23 cellular contexts compared by ENCODE assay signal in genomic region chr11:117932987-117933386, GRCh38. TPM values are rescaled to one million over a fixed set of nuclear protein-coding genes. Genes with fewer than 3 reads are reported as not detected.
DNase-seq lines count a peak whose midpoint lies in the region; ATAC-seq and TF ChIP-seq lines count a peak whose summit lies in the region.
"Had no signal": no experiment of that assay in that cellular context is flagged by ENCODE, and none has a peak within 500 bp of the region (broad histone marks: within the 10 kb centered on the region; RNA-seq: fewer than 3 reads in every experiment).

No MANE protein-coding gene starts in this region.

- no peaks in the 10 kb centered on the region for H3K36me3 ChIP-seq in mesendoderm (ENCODE audit: control insufficient read depth, insufficient read depth, low read length)
- H3K36me3 ChIP-seq: BE2C, breast epithelium, upper lobe of right lung had no signal

- H3K23ac ChIP-seq in mesendoderm (ENCODE audit: low read length) = no peak overlapping the region

- no peak overlapping the region for H3K27ac ChIP-seq in mesendoderm (ENCODE audit: low read depth, low read length)
- H3K27ac ChIP-seq: A549, breast epithelium, upper lobe of right lung, VCaP had no signal

- no peak overlapping the region for H3K4me3 ChIP-seq in mesendoderm (ENCODE audit: low read length)
- H3K4me3 ChIP-seq: A549, breast epithelium, upper lobe of right lung had no signal

- no peak overlapping the region for H2BK5ac ChIP-seq in mesendoderm (ENCODE audit: low read length)

- CTCF ChIA-PET in activated naive CD4-positive, alpha-beta T cell treated with anti-CD3 and anti-CD28 coated beads, Interleukin-2, amount 10 ng/mL, durations not matched to agents 7 days and 5 days (lab: Charles Lee) = interaction anchor here (2.1 to 5.8 kb wide), 3 partner anchors 14 to 125 kb away, joined by 10 to 38 read pairs (median 17); no protein-coding TSS in a partner anchor
- CTCF ChIA-PET in activated CD8-positive, alpha-beta T cell treated with anti-CD3 and anti-CD28 coated beads, Interleukin-2, amount 10 ng/mL, durations not matched to agents 7 days and 5 days (lab: Charles Lee) = interaction anchor here (1.0 to 11.6 kb wide), 5 partner anchors 9 to 124 kb away, joined by 3 to 172 read pairs (median 26); no protein-coding TSS in a partner anchor

- no peak overlapping the region for H3K18ac ChIP-seq in mesendoderm (ENCODE audit: low read length)

- peaks cover 52% of the 10 kb centered on the region for H3K4me1 Mint-ChIP-seq in activated naive CD4-positive, alpha-beta T cell treated with anti-CD3 and anti-CD28 coated beads, Interleukin-2, amount 10 ng/mL, durations not matched to agents 7 days and 5 days
- H3K4me1 Mint-ChIP-seq in activated CD8-positive, alpha-beta T cell treated with anti-CD3 and anti-CD28 coated beads, Interleukin-2, amount 10 ng/mL, durations not matched to agents 7 days and 5 days (ENCODE audit: low read depth) = peaks cover 85% of the 10 kb centered on the region
- peaks cover 28% of the 10 kb centered on the region for H3K4me1 Mint-ChIP-seq in type B pancreatic cell (ENCODE audit: unreplicated experiment)
- peaks cover 15% of the 10 kb centered on the region for H3K4me1 Mint-ChIP-seq in chondrocyte (ENCODE audit: low read depth)

- peak overlapping the region; percentile 10 for H3K56ac ChIP-seq in mesendoderm (ENCODE audit: low read length)

- H3K4me3 Mint-ChIP-seq in activated naive CD4-positive, alpha-beta T cell treated with anti-CD3 and anti-CD28 coated beads, Interleukin-2, amount 10 ng/mL, durations not matched to agents 7 days and 5 days = no peak overlapping the region
- H3K4me3 Mint-ChIP-seq in activated CD8-positive, alpha-beta T cell treated with anti-CD3 and anti-CD28 coated beads, Interleukin-2, amount 10 ng/mL, durations not matched to agents 7 days and 5 days = no peak overlapping the region
- H3K4me3 Mint-ChIP-seq in type B pancreatic cell (peak overlapping the region; percentile 19), chondrocyte (ENCODE audit: unreplicated experiment) (no peak overlapping the region)

- no peak for ATAC-seq in activated CD8-positive, alpha-beta T cell treated with anti-CD3 and anti-CD28 coated beads, Interleukin-2, amount 10 ng/mL, durations not matched to agents 7 days and 5 days
- ATAC-seq: A549, HCT116, left ventricle myocardium superior, SK-N-SH treated with all-trans-retinoic acid at 6 μM for 48 hours, upper lobe of right lung had no signal

- no peaks in the 10 kb centered on the region for H3K36me3 Mint-ChIP-seq in activated naive CD4-positive, alpha-beta T cell treated with anti-CD3 and anti-CD28 coated beads, Interleukin-2, amount 10 ng/mL, durations not matched to agents 7 days and 5 days
- no peaks in the 10 kb centered on the region for H3K36me3 Mint-ChIP-seq in activated CD8-positive, alpha-beta T cell treated with anti-CD3 and anti-CD28 coated beads, Interleukin-2, amount 10 ng/mL, durations not matched to agents 7 days and 5 days (ENCODE audit: low read depth)
- no peaks in the 10 kb centered on the region for H3K36me3 Mint-ChIP-seq in type B pancreatic cell
- H3K36me3 Mint-ChIP-seq in chondrocyte (ENCODE audit: low read depth) = no peaks in the 10 kb centered on the region

- no peak for TF ChIP-seq CTCF in type B pancreatic cell (conservative IDR thresholded peaks at IDR 0.05)
- TF ChIP-seq CTCF in chondrocyte (IDR thresholded peaks at IDR 0.05) = no peak

- H3K9me3 Mint-ChIP-seq in activated naive CD4-positive, alpha-beta T cell treated with anti-CD3 and anti-CD28 coated beads, Interleukin-2, amount 10 ng/mL, durations not matched to agents 7 days and 5 days = no peaks in the 10 kb centered on the region
- H3K9me3 Mint-ChIP-seq in activated CD8-positive, alpha-beta T cell treated with anti-CD3 and anti-CD28 coated beads, Interleukin-2, amount 10 ng/mL, durations not matched to agents 7 days and 5 days (ENCODE audit: insufficient read depth) = no peaks in the 10 kb centered on the region
- no peaks in the 10 kb centered on the region for H3K9me3 Mint-ChIP-seq in type B pancreatic cell
- H3K9me3 Mint-ChIP-seq in chondrocyte (ENCODE audit: low read depth) = no peaks in the 10 kb centered on the region

- H3K27ac Mint-ChIP-seq in activated naive CD4-positive, alpha-beta T cell treated with anti-CD3 and anti-CD28 coated beads, Interleukin-2, amount 10 ng/mL, durations not matched to agents 7 days and 5 days = no peak overlapping the region
- H3K27ac Mint-ChIP-seq in activated CD8-positive, alpha-beta T cell treated with anti-CD3 and anti-CD28 coated beads, Interleukin-2, amount 10 ng/mL, durations not matched to agents 7 days and 5 days = peak overlapping the region; percentile 68
- H3K27ac Mint-ChIP-seq in type B pancreatic cell = no peak overlapping the region
- H3K27ac Mint-ChIP-seq in chondrocyte (ENCODE audit: unreplicated experiment) = no peak overlapping the region
- H3K27ac Mint-ChIP-seq: progenitor cell of endocrine pancreas had no signal

- H2BK15ac ChIP-seq in mesendoderm (replicated peaks; ENCODE audit: low read depth) = no peak overlapping the region

- POLR2A ChIA-PET in activated CD8-positive, alpha-beta T cell treated with anti-CD3 and anti-CD28 coated beads, Interleukin-2, amount 10 ng/mL, durations not matched to agents 7 days and 5 days (lab: Charles Lee) = no interaction called here

- no peak overlapping the region for H2BK120ac ChIP-seq in mesendoderm (ENCODE audit: low read depth, low read length)

- H4K5ac ChIP-seq in mesendoderm (ENCODE audit: low read length) = peak overlapping the region; percentile 59

- no peak overlapping the region for H2AK5ac ChIP-seq in mesendoderm (ENCODE audit: low read length)

- no peak overlapping the region for H3K4ac ChIP-seq in mesendoderm (ENCODE audit: low read depth, low read length)

- no peak overlapping the region for H3K9ac ChIP-seq in mesendoderm (ENCODE audit: low read length)

- H3K4me2 ChIP-seq in mesendoderm (ENCODE audit: low read length) = no peak overlapping the region
- H3K4me2 ChIP-seq: A549 had no signal

- H3K79me2 ChIP-seq in mesendoderm (ENCODE audit: control insufficient read depth, insufficient read depth, low read length) = no peaks in the 10 kb centered on the region

- peak; percentile 17 for DNase-seq in activated naive CD4-positive, alpha-beta T cell treated with anti-CD3 and anti-CD28 coated beads, Interleukin-2, amount 10 ng/mL, durations not matched to agents 7 days and 5 days
- DNase-seq in activated naive CD4-positive, alpha-beta T cell treated with Interleukin-2 at 50 U/mL for 16 hours = no peak
- no peak for DNase-seq in activated CD8-positive, alpha-beta T cell treated with anti-CD3 and anti-CD28 coated beads, Interleukin-2, amount 10 ng/mL, durations not matched to agents 7 days and 5 days
- no peak for DNase-seq in mesendoderm
- DNase-seq in type B pancreatic cell (ENCODE audit: extremely low spot score, unreplicated experiment) = no peak
- DNase-seq in chondrocyte (ENCODE audit: low spot score) = no peak
- no peak for DNase-seq in DMS79 (lab: John Stamatoyannopoulos, UW)
- DNase-seq in NCI-H1930 (lab: John Stamatoyannopoulos, UW) = no peak
- DNase-seq: activated CD4-positive, alpha-beta T cell treated with anti-CD3 and anti-CD28 coated beads, Interleukin-2, amount 50 U/mL, for 1 hour; activated effector memory CD4-positive, alpha-beta T cell treated with anti-CD3 and anti-CD28 coated beads, Interleukin-2, amount 50 U/mL, for 16 hours; BE2C; left ventricle myocardium superior; NCI-H1092; NCI-H187; upper lobe of right lung had no signal

- peaks cover 17% of the 10 kb centered on the region for H3K4me1 ChIP-seq in mesendoderm (ENCODE audit: control insufficient read depth, low read depth, low read length)
- H3K4me1 ChIP-seq: A549, BE2C, breast epithelium had no signal

- no peak overlapping the region for H4K8ac ChIP-seq in mesendoderm (ENCODE audit: low read depth, low read length)

- H3K27me3 ChIP-seq in mesendoderm (ENCODE audit: insufficient read depth, low read length, poor library complexity) = no peaks in the 10 kb centered on the region
- H3K27me3 ChIP-seq: BE2C, breast epithelium, upper lobe of right lung had no signal

- H3K27me3 Mint-ChIP-seq in activated naive CD4-positive, alpha-beta T cell treated with anti-CD3 and anti-CD28 coated beads, Interleukin-2, amount 10 ng/mL, durations not matched to agents 7 days and 5 days = peaks cover 38% of the 10 kb centered on the region
- no peaks in the 10 kb centered on the region for H3K27me3 Mint-ChIP-seq in activated CD8-positive, alpha-beta T cell treated with anti-CD3 and anti-CD28 coated beads, Interleukin-2, amount 10 ng/mL, durations not matched to agents 7 days and 5 days (ENCODE audit: low read depth)
- H3K27me3 Mint-ChIP-seq in type B pancreatic cell (peaks cover 5% of the 10 kb centered on the region), chondrocyte (ENCODE audit: low read depth) (peaks cover 19% of the 10 kb centered on the region)

- H3K79me1 ChIP-seq in mesendoderm (ENCODE audit: low read length) = no peaks in the 10 kb centered on the region

- no CpG with 5 or more reads among the region's 2 CpGs for WGBS in mesendoderm (ENCODE audit: extremely low coverage, insufficient coverage, low lambda C conversion rate)

RNA-seq across cellular contexts. Expression of gene TMPRSS13, which starts 3.8 kb away (rescaled TPM):
- total RNA-seq in activated CD8-positive, alpha-beta T cell treated with anti-CD3 and anti-CD28 coated beads, Interleukin-2, amount 10 ng/mL, durations not matched to agents 7 days and 5 days = 1 to 10 TPM; 1.8 to 2.5 TPM
- polyA plus RNA-seq in mesendoderm (2013, experiment 1 of 2) = 1.6 TPM
- polyA plus RNA-seq in mesendoderm (2013, experiment 2 of 2) = 1.4 TPM
- total RNA-seq in type B pancreatic cell (ENCODE audit: low replicate concordance) (6.9 and 22.7 TPM in 2 replicates), chondrocyte (not detected in 3 replicates)
- total RNA-seq: fibroblast of lung had no signal
- polyA plus RNA-seq: A549, fibroblast of lung had no signal

RNA-seq across cellular contexts. Expression of gene IL10RA, which starts 53.2 kb away (rescaled TPM):
- 100 to 1,000 TPM; 202 to 210 TPM for total RNA-seq in activated CD8-positive, alpha-beta T cell treated with anti-CD3 and anti-CD28 coated beads, Interleukin-2, amount 10 ng/mL, durations not matched to agents 7 days and 5 days
- polyA plus RNA-seq in mesendoderm (2013, experiment 1 of 2) = 0.06 TPM
- polyA plus RNA-seq in mesendoderm (2013, experiment 2 of 2) = 0.10 TPM
- 0.48 and 0.62 TPM in 2 replicates for total RNA-seq in type B pancreatic cell (ENCODE audit: low replicate concordance)
- 0.12 to 0.77 TPM in 2 of 3 replicates, not detected in the other for total RNA-seq in chondrocyte
- polyA plus RNA-seq: fibroblast of lung had no signal

RNA-seq across cellular contexts. Expression of gene FXYD6, which starts 56.5 kb away (rescaled TPM):
- total RNA-seq in activated CD8-positive, alpha-beta T cell treated with anti-CD3 and anti-CD28 coated beads, Interleukin-2, amount 10 ng/mL, durations not matched to agents 7 days and 5 days = under 1 TPM in 1 of 2 experiments, not detected in 1; 0.24 TPM
- 14.1 TPM for polyA plus RNA-seq in mesendoderm (2013, experiment 1 of 2)
- polyA plus RNA-seq in mesendoderm (2013, experiment 2 of 2) = 14.4 TPM
- 22.9 and 66.6 TPM in 2 replicates for total RNA-seq in type B pancreatic cell (ENCODE audit: low replicate concordance)
- total RNA-seq in chondrocyte = 0.53 to 3.0 TPM (median 2.8 TPM) in 3 replicates
- total RNA-seq: T-helper 2 cell treated with Interferon-gamma antibody and Interleukin-4, amounts not matched to agents 100 ng/mL and 5 ng/mL, for 36 hours had no signal

Comparison
In these comparisons a context has a peak if more than half of its experiments do, and no peak if none do; other contexts are left out.
1. RNA of gene IL10RA, which starts 53.2 kb away (total RNA-seq): 202 to 210 TPM in activated CD8-positive, alpha-beta T cell treated with anti-CD3 and anti-CD28 coated beads, Interleukin-2, amount 10 ng/mL, durations not matched to agents 7 days and 5 days; 0.48 to 0.62 TPM in type B pancreatic cell and 0.12 to 0.77 TPM in chondrocyte; every median in the first group is over 100 times any median in the second.